In genomic region chr2:241901500-241902351, GRCh38 we compare ENCODE assay signal across 11 cellular contexts. TPM values are rescaled to one million over a fixed set of nuclear protein-coding genes. Genes with fewer than 3 reads are reported as not detected.
DNase-seq lines count a peak whose midpoint lies in the region; ATAC-seq and TF ChIP-seq lines count a peak whose summit lies in the region.
"Had no signal": no experiment of that assay in that cellular context is flagged by ENCODE, and none has a peak within 500 bp of the region (broad histone marks: within the 10 kb centered on the region; RNA-seq: fewer than 3 reads in every experiment).

No MANE protein-coding gene starts in this region.

- DNase-seq in RWPE1 (ENCODE audit: low spot score) (peak; percentile 46), fibroblast of peridontal ligament (ENCODE audit: extremely low read depth) (peak; percentile 5), neural crest cell (ENCODE audit: low read depth, low spot score) (no peak), NCI-H1092 treated with DMSO at 0.1 percent for 48 hours (lab: John Stamatoyannopoulos, UW) (no peak), RPMI8226 (no peak), SKM-1 (lab: John Stamatoyannopoulos, UW; ENCODE audit: unreplicated experiment) (no peak)
- DNase-seq: activated T-cell treated with anti-CD3 and anti-CD28 coated beads for 4 hours; gastrocnemius medialis; stimulated activated CD4-positive, alpha-beta T cell treated with anti-CD3 and anti-CD28 coated beads, Interleukin-12 subunit alpha, Interleukin-12 subunit beta, amount 100 ng/mL, for 4 hours had no signal

- no peak for ATAC-seq in HG03095 (IDR thresholded peaks at IDR 0.05; ENCODE audit: unreplicated experiment)
- ATAC-seq: gastrocnemius medialis had no signal

- H3K36me3 Mint-ChIP-seq in neural crest cell (ENCODE audit: low read depth): no peaks in the 10 kb centered on the region

- H4K20me1 ChIP-seq in BLaER1 treated with 17β-estradiol and CSF1 and Interleukin-3, amounts not matched to agents 10 nM and 100 nM: peaks cover 0 to 98% (median 91%) of the 10 kb centered on the region in 11 experiments; a peak in 20 of 22 replicates

- H3K9ac ChIP-seq in BLaER1 treated with 17β-estradiol and CSF1 and Interleukin-3, amounts not matched to agents 10 nM and 100 nM: peak overlapping the region in 4 of 11 experiments; percentile 42 to 52 (median 46); a peak in 7 of 22 replicates

- H3K27me3 ChIP-seq in BLaER1 treated with 17β-estradiol and CSF1 and Interleukin-3, amounts not matched to agents 10 nM and 100 nM: peaks cover 0 to 23% (median 0%) of the 10 kb centered on the region in 11 experiments; a peak in 5 of 22 replicates

- peak overlapping the region; percentile 66 to 89 (median 80) for H3K4me2 ChIP-seq in BLaER1 treated with 17β-estradiol and CSF1 and Interleukin-3, amounts not matched to agents 10 nM and 100 nM

- peak overlapping the region; percentile 32 for H3K4me3 Mint-ChIP-seq in neural crest cell

- peaks cover 20% of the 10 kb centered on the region for H3K4me1 Mint-ChIP-seq in neural crest cell

- CTCF ChIA-PET in RWPE1 (lab: Yijun Ruan, JAX): interaction anchor here (0.6 to 0.7 kb wide), 3 partner anchors 18 to 111 kb away, joined by 3 to 5 read pairs (median 4); no protein-coding TSS in a partner anchor

- peak overlapping the region in 1 of 11 experiments; percentile 27; a peak in 3 of 22 replicates for H3K27ac ChIP-seq in BLaER1 treated with 17β-estradiol and CSF1 and Interleukin-3, amounts not matched to agents 10 nM and 100 nM
- H3K27ac ChIP-seq in RWPE1: peak overlapping the region; percentile 80
- H3K27ac ChIP-seq: gastrocnemius medialis had no signal

- no peak overlapping the region for H3K27ac Mint-ChIP-seq in neural crest cell (ENCODE audit: unreplicated experiment)

- H3K4me3 ChIP-seq in BLaER1 treated with 17β-estradiol and CSF1 and Interleukin-3, amounts not matched to agents 10 nM and 100 nM: no peak overlapping the region

- H3K9me3 ChIP-seq in BLaER1 treated with 17β-estradiol and CSF1 and Interleukin-3, amounts not matched to agents 10 nM and 100 nM (replicated peaks in 1 of 11): no peaks in the 10 kb centered on the region
- H3K9me3 ChIP-seq: gastrocnemius medialis had no signal

- H3K9me3 Mint-ChIP-seq in neural crest cell: no peaks in the 10 kb centered on the region

- H3K4me1 ChIP-seq in BLaER1 treated with 17β-estradiol and CSF1 and Interleukin-3, amounts not matched to agents 10 nM and 100 nM: peaks cover 34 to 97% (median 89%) of the 10 kb centered on the region in 10 experiments

- peaks cover 0 to 37% (median 9%) of the 10 kb centered on the region in 11 experiments; a peak in 11 of 22 replicates for H3K36me3 ChIP-seq in BLaER1 treated with 17β-estradiol and CSF1 and Interleukin-3, amounts not matched to agents 10 nM and 100 nM
- H3K36me3 ChIP-seq: gastrocnemius medialis had no signal

- POLR2A ChIA-PET in RWPE1 (lab: Yijun Ruan, JAX; ENCODE audit: low non-redundant PET): interaction anchor here (0.5 kb wide), 1 partner anchor 126 kb away, joined by 3 read pairs; no protein-coding TSS in a partner anchor

- TF ChIP-seq CTCF in RWPE1 (conservative IDR thresholded peaks at IDR 0.05; ENCODE audit: low read depth) (no peak), neural crest cell (conservative IDR thresholded peaks at IDR 0.05) (no peak)

- peaks cover 8% of the 10 kb centered on the region for H3K27me3 Mint-ChIP-seq in neural crest cell (ENCODE audit: low read depth)

RNA-seq across cellular contexts. Expression of gene RTP5, which starts 32.2 kb away (rescaled TPM):
- not detected in 2 replicates for total RNA-seq in neural crest cell
- total RNA-seq: gastrocnemius medialis had no signal

RNA-seq across cellular contexts. Expression of gene PDCD1, which starts 43.0 kb away (rescaled TPM):
- not detected in 2 replicates for total RNA-seq in neural crest cell

Comparison
In these comparisons a context has a peak if more than half of its experiments do, and no peak if none do; other contexts are left out.
1. DNase-seq: peak in RWPE1 (single experiment) and fibroblast of peridontal ligament (single experiment); none in neural crest cell (single experiment), NCI-H1092 treated with DMSO at 0.1 percent for 48 hours (single experiment), RPMI8226 (single experiment) and SKM-1 (single experiment).